ENCODE assay signal across 12 cellular contexts in the genomic region with DNA sequence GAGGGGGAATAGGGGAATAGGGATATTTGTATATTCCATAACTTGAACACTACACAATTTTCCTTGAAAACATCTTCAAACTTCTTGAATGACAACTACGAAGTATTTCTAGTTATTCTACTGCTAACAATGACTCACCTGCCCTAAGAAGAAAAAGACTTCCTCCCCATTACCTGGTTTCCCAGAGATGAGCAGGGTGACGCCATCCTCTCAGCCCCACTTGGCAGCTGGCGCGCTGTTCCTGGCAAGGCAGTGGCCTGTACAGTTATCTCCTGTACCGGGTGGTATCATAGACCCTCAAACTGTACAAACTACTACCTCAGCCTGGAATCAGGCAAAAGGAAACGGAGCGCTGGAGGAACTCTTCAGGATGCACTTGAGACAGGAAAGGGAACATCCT. TPM values are rescaled to one million over a fixed set of nuclear protein-coding genes. Genes with fewer than 3 reads are reported as not detected.
DNase-seq lines count a peak whose midpoint lies in the region; ATAC-seq lines count a peak whose summit lies in the region.
"Had no signal": no experiment of that assay in that cellular context is flagged by ENCODE, and none has a peak within 500 bp of the region (broad histone marks: within the 10 kb centered on the region; RNA-seq: fewer than 3 reads in every experiment).

No MANE protein-coding gene starts in this region.

- no peaks in the 10 kb centered on the region for H3K9me3 Mint-ChIP-seq in activated T-helper 2 cell treated with anti-CD3 and anti-CD28 coated beads, Interferon-gamma antibody, Interleukin-2, Interleukin-4, amounts not matched to agents 10 μg/mL and 5 μg/mL and 100 μg/mL, durations not matched to agents 14 hours and 24 hours and 36 hours
- H3K9me3 Mint-ChIP-seq in immature natural killer cell: no peaks in the 10 kb centered on the region
- no peaks in the 10 kb centered on the region for H3K9me3 Mint-ChIP-seq in stimulated activated naive CD8-positive, alpha-beta T cell treated with anti-CD3 and anti-CD28 coated beads, Interleukin-15, Interleukin-2, amounts not matched to agents 100 ng/mL and 50 ng/mL, for 24 hours

- peak; percentile 80 to 83 for ATAC-seq in activated CD4-positive, CD25-positive, alpha-beta regulatory T cell treated with anti-CD3 and anti-CD28 coated beads, Interleukin-2, amount 50 U/mL, for 24 hours

- intact Hi-C loops in activated T-helper 2 cell treated with anti-CD3 and anti-CD28 coated beads, Interferon-gamma antibody, Interleukin-2, Interleukin-4, amounts not matched to agents 10 μg/mL and 5 μg/mL and 100 μg/mL, durations not matched to agents 14 hours and 24 hours and 36 hours (cut with micrococcal nuclease): no loop called here

- H3K36me3 Mint-ChIP-seq in activated T-helper 2 cell treated with anti-CD3 and anti-CD28 coated beads, Interferon-gamma antibody, Interleukin-2, Interleukin-4, amounts not matched to agents 10 μg/mL and 5 μg/mL and 100 μg/mL, durations not matched to agents 14 hours and 24 hours and 36 hours (ENCODE audit: low read depth): peaks cover 89% of the 10 kb centered on the region
- H3K36me3 Mint-ChIP-seq in immature natural killer cell: peaks cover 23 to 44% (median 29%) of the 10 kb centered on the region in 3 donors
- H3K36me3 Mint-ChIP-seq in stimulated activated naive CD8-positive, alpha-beta T cell treated with anti-CD3 and anti-CD28 coated beads, Interleukin-15, Interleukin-2, amounts not matched to agents 100 ng/mL and 50 ng/mL, for 24 hours (ENCODE audit: low read depth): peaks cover 91% of the 10 kb centered on the region

- peaks cover 66% of the 10 kb centered on the region for H3K4me1 Mint-ChIP-seq in activated T-helper 2 cell treated with anti-CD3 and anti-CD28 coated beads, Interferon-gamma antibody, Interleukin-2, Interleukin-4, amounts not matched to agents 10 μg/mL and 5 μg/mL and 100 μg/mL, durations not matched to agents 14 hours and 24 hours and 36 hours (ENCODE audit: low read depth)
- H3K4me1 Mint-ChIP-seq in immature natural killer cell: peaks cover 58 to 80% of the 10 kb centered on the region in 2 donors
- peaks cover 92% of the 10 kb centered on the region for H3K4me1 Mint-ChIP-seq in stimulated activated naive CD8-positive, alpha-beta T cell treated with anti-CD3 and anti-CD28 coated beads, Interleukin-15, Interleukin-2, amounts not matched to agents 100 ng/mL and 50 ng/mL, for 24 hours (ENCODE audit: low read depth)

- H3K4me3 Mint-ChIP-seq in activated T-helper 2 cell treated with anti-CD3 and anti-CD28 coated beads, Interferon-gamma antibody, Interleukin-2, Interleukin-4, amounts not matched to agents 10 μg/mL and 5 μg/mL and 100 μg/mL, durations not matched to agents 14 hours and 24 hours and 36 hours (ENCODE audit: low read depth): peak overlapping the region; percentile 7
- H3K4me3 Mint-ChIP-seq in immature natural killer cell: no peak overlapping the region
- peak overlapping the region; percentile 33 for H3K4me3 Mint-ChIP-seq in stimulated activated naive CD8-positive, alpha-beta T cell treated with anti-CD3 and anti-CD28 coated beads, Interleukin-15, Interleukin-2, amounts not matched to agents 100 ng/mL and 50 ng/mL, for 24 hours

- H3K27me3 Mint-ChIP-seq in activated T-helper 2 cell treated with anti-CD3 and anti-CD28 coated beads, Interferon-gamma antibody, Interleukin-2, Interleukin-4, amounts not matched to agents 10 μg/mL and 5 μg/mL and 100 μg/mL, durations not matched to agents 14 hours and 24 hours and 36 hours (ENCODE audit: low read depth): no peaks in the 10 kb centered on the region
- no peaks in the 10 kb centered on the region for H3K27me3 Mint-ChIP-seq in immature natural killer cell (ENCODE audit: low read depth in 3 of 3)
- no peaks in the 10 kb centered on the region for H3K27me3 Mint-ChIP-seq in stimulated activated naive CD8-positive, alpha-beta T cell treated with anti-CD3 and anti-CD28 coated beads, Interleukin-15, Interleukin-2, amounts not matched to agents 100 ng/mL and 50 ng/mL, for 24 hours

- peak overlapping the region; percentile 70 for H3K27ac Mint-ChIP-seq in activated T-helper 2 cell treated with anti-CD3 and anti-CD28 coated beads, Interferon-gamma antibody, Interleukin-2, Interleukin-4, amounts not matched to agents 10 μg/mL and 5 μg/mL and 100 μg/mL, durations not matched to agents 14 hours and 24 hours and 36 hours
- peak overlapping the region; percentile 37 to 86 (median 64) for H3K27ac Mint-ChIP-seq in immature natural killer cell
- peak overlapping the region; percentile 86 for H3K27ac Mint-ChIP-seq in stimulated activated naive CD8-positive, alpha-beta T cell treated with anti-CD3 and anti-CD28 coated beads, Interleukin-15, Interleukin-2, amounts not matched to agents 100 ng/mL and 50 ng/mL, for 24 hours

- DNase-seq in activated CD4-positive, CD25-positive, alpha-beta regulatory T cell treated with anti-CD3 and anti-CD28 coated beads, Interleukin-2, amount 50 U/mL, for 72 hours: no peak
- DNase-seq in activated T-helper 2 cell treated with anti-CD3 and anti-CD28 coated beads, Interferon-gamma antibody, Interleukin-2, Interleukin-4, amounts not matched to agents 10 μg/mL and 5 μg/mL and 100 μg/mL, durations not matched to agents 14 hours and 24 hours and 36 hours (ENCODE audit: low spot score): no peak
- no peak for DNase-seq in immature natural killer cell
- no peak for DNase-seq in AML-193 (lab: John Stamatoyannopoulos, UW)
- DNase-seq in retina: no peak
- no peak for DNase-seq in NCI-H524 treated with DMSO at 0.1 percent for 48 hours (lab: John Stamatoyannopoulos, UW)
- DNase-seq: amniotic stem cell; effector CD4-positive, alpha-beta T cell; NCI-H1048 had no signal

RNA-seq across cellular contexts. Expression of a gene that starts 10.4 kb away (rescaled TPM):
- 101 and 103 TPM in 2 replicates for total RNA-seq in activated T-helper 2 cell treated with anti-CD3 and anti-CD28 coated beads, Interferon-gamma antibody, Interleukin-2, Interleukin-4, amounts not matched to agents 10 μg/mL and 5 μg/mL and 100 μg/mL, durations not matched to agents 14 hours and 24 hours and 36 hours
- polyA plus RNA-seq in immature natural killer cell: 10 to 100 TPM; 76.9 to 99.5 (median 81.5) TPM

RNA-seq across cellular contexts. Expression of a gene that starts 19.6 kb away (rescaled TPM):
- 16.6 and 16.8 TPM in 2 replicates for total RNA-seq in activated T-helper 2 cell treated with anti-CD3 and anti-CD28 coated beads, Interferon-gamma antibody, Interleukin-2, Interleukin-4, amounts not matched to agents 10 μg/mL and 5 μg/mL and 100 μg/mL, durations not matched to agents 14 hours and 24 hours and 36 hours
- 10 to 100 TPM in 2 of 3 donors, 1 to 10 TPM in 1; 8.2 to 14.5 (median 12.1) TPM for polyA plus RNA-seq in immature natural killer cell

RNA-seq across cellular contexts. Expression of a gene that starts 22.5 kb away (rescaled TPM):
- total RNA-seq in activated T-helper 2 cell treated with anti-CD3 and anti-CD28 coated beads, Interferon-gamma antibody, Interleukin-2, Interleukin-4, amounts not matched to agents 10 μg/mL and 5 μg/mL and 100 μg/mL, durations not matched to agents 14 hours and 24 hours and 36 hours: 44.7 and 46.4 TPM in 2 replicates
- polyA plus RNA-seq in immature natural killer cell: 10 to 100 TPM; 57.1 to 83.6 (median 66.8) TPM

RNA-seq across cellular contexts. Expression of a gene that starts 29.1 kb away (rescaled TPM):
- 89.7 and 91.1 TPM in 2 replicates for total RNA-seq in activated T-helper 2 cell treated with anti-CD3 and anti-CD28 coated beads, Interferon-gamma antibody, Interleukin-2, Interleukin-4, amounts not matched to agents 10 μg/mL and 5 μg/mL and 100 μg/mL, durations not matched to agents 14 hours and 24 hours and 36 hours
- polyA plus RNA-seq in immature natural killer cell: 100 to 1,000 TPM in 2 of 3 donors, 10 to 100 TPM in 1; 96.4 to 159 (median 143) TPM

RNA-seq across cellular contexts. Expression of a gene that starts 42.6 kb away (rescaled TPM):
- total RNA-seq in activated T-helper 2 cell treated with anti-CD3 and anti-CD28 coated beads, Interferon-gamma antibody, Interleukin-2, Interleukin-4, amounts not matched to agents 10 μg/mL and 5 μg/mL and 100 μg/mL, durations not matched to agents 14 hours and 24 hours and 36 hours: 0.32 and 0.50 TPM in 2 replicates
- polyA plus RNA-seq in immature natural killer cell: not detected
- total RNA-seq: A673 had no signal

Comparison
In these comparisons a context has a peak if more than half of its experiments do, and no peak if none do; other contexts are left out.
1. H3K4me3 Mint-ChIP-seq: peak in activated T-helper 2 cell treated with anti-CD3 and anti-CD28 coated beads, Interferon-gamma antibody, Interleukin-2, Interleukin-4, amounts not matched to agents 10 μg/mL and 5 μg/mL and 100 μg/mL, durations not matched to agents 14 hours and 24 hours and 36 hours (single experiment) and stimulated activated naive CD8-positive, alpha-beta T cell treated with anti-CD3 and anti-CD28 coated beads, Interleukin-15, Interleukin-2, amounts not matched to agents 100 ng/mL and 50 ng/mL, for 24 hours (single experiment); none in immature natural killer cell (0 of 5).
2. Peak in every context shown above with its lines, with median percentiles within 50 percentile points of each other: H3K27ac Mint-ChIP-seq.